9 cellular contexts compared by ENCODE assay signal in the genomic region with DNA sequence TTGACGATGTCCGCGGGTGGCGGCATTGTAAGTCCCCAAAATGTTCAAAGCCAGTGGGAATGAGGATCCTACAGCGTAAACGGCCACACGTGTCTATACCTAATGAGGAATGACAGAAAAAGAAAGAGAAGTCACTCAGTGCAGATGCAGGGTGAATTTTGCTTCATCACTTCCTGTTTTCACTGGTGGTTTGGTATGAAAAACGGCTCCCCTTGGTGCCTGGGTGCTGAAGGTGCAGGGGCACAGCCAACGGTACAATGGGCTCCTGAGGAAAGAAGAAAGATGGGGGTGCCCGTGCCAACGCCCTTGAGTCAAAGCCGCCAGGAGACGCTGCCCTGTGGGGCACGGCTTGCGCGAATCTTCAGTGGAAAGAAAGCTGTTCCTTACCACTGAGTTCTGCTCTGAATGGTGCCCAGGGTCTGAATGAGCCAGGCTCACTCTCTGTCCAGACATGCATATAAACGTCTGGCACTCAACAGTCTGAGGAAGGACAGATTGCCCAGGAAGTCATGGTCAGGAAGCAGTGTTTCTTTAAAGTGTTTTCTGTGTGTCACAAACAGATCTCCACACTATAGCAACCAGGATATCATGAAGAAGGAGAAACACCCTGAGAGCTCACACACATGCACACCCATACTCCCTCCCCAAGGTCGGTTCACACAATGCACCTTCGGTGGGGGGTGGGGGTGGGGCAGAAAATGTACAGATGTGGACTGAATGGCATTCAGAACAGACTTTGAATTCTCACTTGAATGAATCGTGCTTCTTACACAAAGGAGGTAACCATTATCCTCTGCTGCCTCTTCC.
DNase-seq lines count a peak whose midpoint lies in the region; ATAC-seq and TF ChIP-seq lines count a peak whose summit lies in the region.
"Had no signal": no experiment of that assay in that cellular context is flagged by ENCODE, and none has a peak within 500 bp of the region (broad histone marks: within the 10 kb centered on the region; RNA-seq: fewer than 3 reads in every experiment).

No MANE protein-coding gene starts in this region.

- CTCF ChIA-PET in HEK293T (lab: Yijun Ruan, JAX), result no interaction called here

- peaks cover 38% of the 10 kb centered on the region for H3K4me1 ChIP-seq in lower lobe of right lung

- H3K9me3 Mint-ChIP-seq in stimulated activated naive CD8-positive, alpha-beta T cell treated with anti-CD3 and anti-CD28 coated beads, Interleukin-15, Interleukin-2, amounts not matched to agents 100 ng/mL and 50 ng/mL, for 24 hours, result no peaks in the 10 kb centered on the region

- intact Hi-C loops in lower lobe of right lung (cut with DNase I), result no loop called here

- in situ Hi-C loops in GM13976 (cut with MboI; ENCODE audit: low sequenced_read_pairs, unreplicated experiment), result loop anchor here (10.0 kb wide), 1 partner anchor 128 kb away; no protein-coding TSS in a partner anchor

- peaks cover 39% of the 10 kb centered on the region for H3K36me3 Mint-ChIP-seq in stimulated activated naive CD8-positive, alpha-beta T cell treated with anti-CD3 and anti-CD28 coated beads, Interleukin-15, Interleukin-2, amounts not matched to agents 100 ng/mL and 50 ng/mL, for 24 hours (ENCODE audit: low read depth)

- no peaks in the 10 kb centered on the region for H3K36me3 ChIP-seq in lower lobe of right lung

- H3K9me3 ChIP-seq in lower lobe of right lung, result no peaks in the 10 kb centered on the region

- TF ChIP-seq CTCF in GM13976 (IDR thresholded peaks at IDR 0.05; ENCODE audit: borderline replicate concordance, control extremely low read depth, extremely low read depth, insufficient read depth, missing control alignments) (peak; percentile 45), lower lobe of right lung (IDR thresholded peaks at IDR 0.05) (peak; percentile 29)

- ATAC-seq in HG02610 (IDR thresholded peaks at IDR 0.05; ENCODE audit: unreplicated experiment) (peak; percentile 62), lower lobe of right lung (peak; percentile 83)

- peaks cover 77% of the 10 kb centered on the region for H3K4me1 Mint-ChIP-seq in stimulated activated naive CD8-positive, alpha-beta T cell treated with anti-CD3 and anti-CD28 coated beads, Interleukin-15, Interleukin-2, amounts not matched to agents 100 ng/mL and 50 ng/mL, for 24 hours (ENCODE audit: low read depth)

- H3K27me3 Mint-ChIP-seq in stimulated activated naive CD8-positive, alpha-beta T cell treated with anti-CD3 and anti-CD28 coated beads, Interleukin-15, Interleukin-2, amounts not matched to agents 100 ng/mL and 50 ng/mL, for 24 hours, result no peaks in the 10 kb centered on the region

- DNase-seq in GM13976 (ENCODE audit: low spot score), result peak; percentile 48
- peak; percentile 78 for DNase-seq in NOMO-1 treated with dmso at 0.1 percent for 144 hours (lab: John Stamatoyannopoulos, UW; ENCODE audit: unreplicated experiment)
- peak; percentile 79 to 81 for DNase-seq in activated T-cell treated with anti-CD3 and anti-CD28 coated beads, Interleukin-2, amount 50 U/mL, for 48 hours
- peak; percentile 60 for DNase-seq in lower lobe of right lung
- DNase-seq in NCI-H510A (lab: John Stamatoyannopoulos, UW), result no peak
- DNase-seq in HEK293T (ENCODE audit: extremely low spot score), result no peak
- DNase-seq: IMR-90 had no signal

- H3K4me3 ChIP-seq in lower lobe of right lung, result peak overlapping the region; percentile 45

- peak overlapping the region; percentile 99 for H3K27ac Mint-ChIP-seq in stimulated activated naive CD8-positive, alpha-beta T cell treated with anti-CD3 and anti-CD28 coated beads, Interleukin-15, Interleukin-2, amounts not matched to agents 100 ng/mL and 50 ng/mL, for 24 hours

- peak overlapping the region; percentile 78 for H3K27ac ChIP-seq in lower lobe of right lung

- POLR2A ChIA-PET in HEK293T (lab: Yijun Ruan, JAX), result no interaction called here

- H3K4me3 Mint-ChIP-seq in stimulated activated naive CD8-positive, alpha-beta T cell treated with anti-CD3 and anti-CD28 coated beads, Interleukin-15, Interleukin-2, amounts not matched to agents 100 ng/mL and 50 ng/mL, for 24 hours, result peak overlapping the region; percentile 97

- H3K27me3 ChIP-seq in lower lobe of right lung (ENCODE audit: low read depth), result no peaks in the 10 kb centered on the region

TF ChIP-seq in HEK293T, 16 proteins besides CTCF, POLR2A, EP300 and RAD21:
- TF ChIP-seq FOXM1 (IDR thresholded peaks at IDR 0.05; ENCODE audit: borderline replicate concordance) (no peak), ELF4 (IDR thresholded peaks at IDR 0.05) (no peak), ARNT (IDR thresholded peaks at IDR 0.05) (no peak)

Comparison
In these comparisons a context has a peak if more than half of its experiments do, and no peak if none do; other contexts are left out.
1. DNase-seq: peak in GM13976 (single experiment), NOMO-1 treated with dmso at 0.1 percent for 144 hours (single experiment), activated T-cell treated with anti-CD3 and anti-CD28 coated beads, Interleukin-2, amount 50 U/mL, for 48 hours (2 of 2) and lower lobe of right lung (single experiment); none in NCI-H510A (single experiment) and HEK293T (single experiment).